In the genomic region with DNA sequence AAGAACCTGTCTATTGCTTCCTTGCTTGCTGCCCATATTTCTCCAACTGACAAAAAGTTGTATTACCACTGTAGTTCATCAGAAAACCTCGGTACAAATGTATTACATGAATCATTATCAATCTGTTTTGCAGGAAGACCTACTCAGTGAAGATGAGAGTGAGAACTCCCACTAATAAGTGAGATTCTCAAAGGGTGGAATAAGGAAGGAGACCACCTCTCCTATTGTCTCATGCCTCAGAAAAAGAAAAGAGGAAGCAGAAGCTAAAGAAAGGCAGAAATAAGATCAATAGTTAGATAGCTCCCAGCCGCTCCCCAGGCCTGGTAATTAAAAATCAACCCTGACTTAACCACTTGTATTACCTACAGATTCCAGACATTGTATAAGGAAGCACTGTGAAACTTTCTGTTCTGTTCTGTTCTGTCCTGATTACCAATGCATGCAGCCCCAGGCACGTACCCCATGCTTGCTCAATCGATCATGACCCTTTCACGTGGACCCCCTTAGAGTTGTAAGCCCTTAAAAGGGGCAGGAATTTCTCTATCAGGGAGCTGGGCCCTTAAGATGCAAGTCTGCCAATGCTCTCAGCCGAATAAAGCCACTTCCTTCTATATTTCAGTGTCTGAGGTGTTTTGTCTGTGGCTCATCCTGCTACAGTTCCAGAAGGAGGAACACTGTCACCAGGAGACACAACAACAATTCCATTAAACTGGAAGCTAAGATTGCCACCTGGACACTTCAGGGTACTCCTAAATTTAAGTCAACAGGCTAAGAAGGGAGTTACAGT, we compare ENCODE assay signal across 22 cellular contexts.
"Had no signal": no experiment of that assay in that cellular context is flagged by ENCODE, and none has a peak within 500 bp of the region (broad histone marks: within the 10 kb centered on the region; RNA-seq: fewer than 3 reads in every experiment).

No MANE protein-coding gene starts in this region.

- H3K4me1 Mint-ChIP-seq: activated CD4-positive, alpha-beta T cell treated with anti-CD3 and anti-CD28 coated beads for 36 hours; activated naive CD8-positive, alpha-beta T cell treated with anti-CD3 and anti-CD28 coated beads, Interleukin-2, amount 10 ng/mL, durations not matched to agents 7 days and 5 days; T-cell had no signal

- H3K27me3 Mint-ChIP-seq: activated naive CD8-positive, alpha-beta T cell treated with anti-CD3 and anti-CD28 coated beads, Interleukin-2, amount 10 ng/mL, durations not matched to agents 7 days and 5 days had no signal

- H3K27ac Mint-ChIP-seq: activated CD4-positive, alpha-beta T cell treated with anti-CD3 and anti-CD28 coated beads for 36 hours; activated CD8-positive, alpha-beta T cell treated with anti-CD3 and anti-CD28 coated beads, Interleukin-2, amount 10 ng/mL, durations not matched to agents 7 days and 5 days; activated naive CD8-positive, alpha-beta T cell treated with anti-CD3 and anti-CD28 coated beads, Interleukin-2, amount 10 ng/mL, durations not matched to agents 7 days and 5 days; T-cell had no signal

- DNase-seq: activated CD4-positive, alpha-beta T cell treated with anti-CD3 and anti-CD28 coated beads for 36 hours; activated CD8-positive, alpha-beta memory T cell treated with anti-CD3 and anti-CD28 coated beads, Interleukin-2, amount 50 U/mL, for 48 hours; activated CD8-positive, alpha-beta T cell treated with anti-CD3 and anti-CD28 coated beads, Interleukin-2, amount 10 ng/mL, durations not matched to agents 7 days and 5 days; activated naive CD4-positive, alpha-beta T cell treated with anti-CD3 and anti-CD28 coated beads, Interleukin-2, amount 50 U/mL, for 16 hours; activated naive CD8-positive, alpha-beta T cell treated with anti-CD3 and anti-CD28 coated beads, Interleukin-2, amount 10 ng/mL, durations not matched to agents 7 days and 5 days; activated T-cell treated with anti-CD3 and anti-CD28 coated beads, Interleukin-2, amount 50 U/mL, for 1 hour; adrenal gland; aorta; caudate nucleus; colonic mucosa; NCI-H1105 treated with DMSO at 0.1 percent for 48 hours; NCI-H1436 treated with DMSO at 0.1 percent for 48 hours; NCI-H187; NCI-H2081; NCI-H446; NCI-H524; PC-9; SHP77 treated with DMSO at 0.1 percent for 48 hours; T-cell; T-helper 2 cell; T1000; WERI-Rb-1 had no signal

- H3K4me3 Mint-ChIP-seq: activated CD4-positive, alpha-beta T cell treated with anti-CD3 and anti-CD28 coated beads for 36 hours; activated CD8-positive, alpha-beta T cell treated with anti-CD3 and anti-CD28 coated beads, Interleukin-2, amount 10 ng/mL, durations not matched to agents 7 days and 5 days; activated naive CD8-positive, alpha-beta T cell treated with anti-CD3 and anti-CD28 coated beads, Interleukin-2, amount 10 ng/mL, durations not matched to agents 7 days and 5 days; T-cell had no signal

- H3K36me3 Mint-ChIP-seq: activated naive CD8-positive, alpha-beta T cell treated with anti-CD3 and anti-CD28 coated beads, Interleukin-2, amount 10 ng/mL, durations not matched to agents 7 days and 5 days; T-cell had no signal
